In the genomic region with DNA sequence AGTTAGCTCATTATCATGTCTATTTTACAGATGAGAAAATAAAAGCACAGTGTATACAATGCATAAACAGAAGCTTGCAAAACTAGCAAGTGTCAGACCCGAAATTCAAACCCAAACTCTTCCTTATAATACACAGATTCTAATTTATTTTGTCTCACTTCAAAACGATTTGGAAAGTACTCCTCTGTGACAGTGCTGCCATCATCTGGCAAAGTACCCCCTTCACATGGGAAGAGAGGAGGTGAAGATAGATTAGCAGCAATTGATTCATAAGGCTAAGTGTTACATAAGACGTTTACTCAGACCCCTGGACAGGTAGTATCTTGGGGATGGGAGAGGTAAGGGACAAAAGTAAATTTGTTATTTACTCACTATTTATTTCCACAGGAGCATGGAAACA, we compare ENCODE assay signal across 11 cellular contexts.
A peak's percentile ranks its signal among the peaks of the same experiment; 100 is the strongest.
DNase-seq lines count a peak whose midpoint lies in the region; ATAC-seq, FAIRE-seq and TF ChIP-seq lines count a peak whose summit lies in the region.
"Had no signal": no experiment of that assay in that cellular context is flagged by ENCODE, and none has a peak within 500 bp of the region (broad histone marks: within the 10 kb centered on the region; RNA-seq: fewer than 3 reads in every experiment).

No MANE protein-coding gene starts in this region.

- DNase-seq in GM03348 (ENCODE audit: low spot score), result peak; percentile 24
- DNase-seq in Jurkat, Clone E6-1 (ENCODE audit: low read depth, low spot score), result peak; percentile 3
- DNase-seq in astrocyte of the cerebellum (ENCODE audit: low read depth), result no peak
- DNase-seq in GOT3 (lab: John Stamatoyannopoulos, UW), result no peak
- DNase-seq in frontal cortex (ENCODE audit: low spot score in 2 of 2), result no peak
- DNase-seq in mesenchymal stem cell, result no peak
- DNase-seq: stimulated activated CD4-positive, alpha-beta T cell treated with anti-CD3 and anti-CD28 coated beads, Interleukin-4, amount 100 ng/mL, for 4 hours had no signal

- H2BK5ac ChIP-seq in mesenchymal stem cell (ENCODE audit: low read depth, low read length, poor library complexity, severe bottlenecking), result no peak overlapping the region

- H3K27me3 ChIP-seq in liver (ENCODE audit: control insufficient read depth in 4 of 4, insufficient read depth in 4 of 4, low read length in 3 of 4) (no peaks in the 10 kb centered on the region), mesenchymal stem cell (ENCODE audit: control insufficient read depth in 1 of 2, insufficient read depth in 1 of 2, low read length in 2 of 2) (no peaks in the 10 kb centered on the region)

- no peak overlapping the region for H4K8ac ChIP-seq in mesenchymal stem cell (ENCODE audit: low read length)

- no peak for ATAC-seq in HG02588 (IDR thresholded peaks at IDR 0.05; ENCODE audit: unreplicated experiment)

- TF ChIP-seq CTCF in astrocyte of the cerebellum (IDR thresholded peaks at IDR 0.05; ENCODE audit: low read depth, low read length, missing control alignments) (peak; percentile 17), liver (IDR thresholded peaks at IDR 0.05; ENCODE audit: low read depth, low read length, missing input control) (peak; percentile 63)

- no peak overlapping the region for H2AK5ac ChIP-seq in mesenchymal stem cell (ENCODE audit: low read length, severe bottlenecking)

- H3K4ac ChIP-seq in mesenchymal stem cell (ENCODE audit: low read depth in 1 of 2, low read length in 2 of 2), result no peak overlapping the region

- H3K27ac ChIP-seq in liver (ENCODE audit: low read depth in 1 of 2, low read length in 2 of 2), result no peak overlapping the region
- no peak overlapping the region for H3K27ac ChIP-seq in mesenchymal stem cell (ENCODE audit: low read length, poor library complexity, severe bottlenecking)
- H3K27ac ChIP-seq: HL-60 had no signal

- no peak overlapping the region for H4K91ac ChIP-seq in mesenchymal stem cell (ENCODE audit: low read length)

- H2BK15ac ChIP-seq in mesenchymal stem cell (ENCODE audit: low read depth, poor library complexity, severe bottlenecking), result no peak overlapping the region

- H3K36me3 ChIP-seq in liver (ENCODE audit: control insufficient read depth in 4 of 4, insufficient read depth in 3 of 4, low read depth in 1 of 4, low read length in 3 of 4) (no peaks in the 10 kb centered on the region), mesenchymal stem cell (ENCODE audit: control insufficient read depth in 1 of 2, insufficient read depth in 2 of 2, low read depth in 1 of 2, low read length in 2 of 2) (no peaks in the 10 kb centered on the region)

- no peaks in the 10 kb centered on the region for H3K9me3 ChIP-seq in liver (ENCODE audit: control insufficient read depth in 4 of 4, low read length in 3 of 4)
- H3K9me3 ChIP-seq in mesenchymal stem cell (ENCODE audit: control insufficient read depth, low read length), result no peaks in the 10 kb centered on the region

- WGBS in liver, result 6% methylated on average over 3 of the region's 3 CpGs
- WGBS in mesenchymal stem cell, result 0% methylated on average over 2 of the region's 3 CpGs

- no peak overlapping the region for H3K14ac ChIP-seq in mesenchymal stem cell (ENCODE audit: low read length in 2 of 2)

- H3K23ac ChIP-seq in mesenchymal stem cell (ENCODE audit: low read length in 2 of 2), result no peak overlapping the region

- H3K79me1 ChIP-seq in mesenchymal stem cell (replicated peaks; ENCODE audit: low read length, poor library complexity, severe bottlenecking), result no peaks in the 10 kb centered on the region

- H3K9ac ChIP-seq in liver (ENCODE audit: low read depth in 1 of 2, low read length in 2 of 2) (no peak overlapping the region), mesenchymal stem cell (ENCODE audit: low read length) (no peak overlapping the region)

- H3K4me2 ChIP-seq in mesenchymal stem cell (ENCODE audit: low read length, poor library complexity, severe bottlenecking), result no peak overlapping the region

- FAIRE-seq in frontal cortex (lab: Jason Lieb, UNC), result no peak

- in situ Hi-C loops in astrocyte of the cerebellum (cut with HindIII; ENCODE audit: low sequenced_read_pairs), result no loop called here

- H2BK12ac ChIP-seq in mesenchymal stem cell (ENCODE audit: low read length in 2 of 2), result no peak overlapping the region

- no peak overlapping the region for H2BK120ac ChIP-seq in mesenchymal stem cell (ENCODE audit: low read depth, low read length)

- no peak overlapping the region for H2AFZ ChIP-seq in mesenchymal stem cell (ENCODE audit: low read depth, low read length)

- no peak overlapping the region for H3K4me3 ChIP-seq in Jurkat, Clone E6-1 (ENCODE audit: low read length)
- H3K4me3 ChIP-seq in astrocyte of the cerebellum (ENCODE audit: low read depth, low read length), result no peak overlapping the region
- H3K4me3 ChIP-seq in liver (ENCODE audit: low read depth in 1 of 3, low read length in 3 of 3), result no peak overlapping the region
- no peak overlapping the region for H3K4me3 ChIP-seq in mesenchymal stem cell (ENCODE audit: insufficient read depth in 1 of 2, low read depth in 1 of 2, low read length in 2 of 2)
- H3K4me3 ChIP-seq: lung had no signal

- peak; percentile 91 to 96 for TF ChIP-seq RAD21 in liver (IDR thresholded peaks at IDR 0.05)

- H3K4me1 ChIP-seq in liver (ENCODE audit: control insufficient read depth in 4 of 4, insufficient read depth in 4 of 4, low read length in 3 of 4) (no peaks in the 10 kb centered on the region), mesenchymal stem cell (ENCODE audit: control insufficient read depth, insufficient read depth, low read depth, low read length) (no peaks in the 10 kb centered on the region)

- no peak overlapping the region for H3K18ac ChIP-seq in mesenchymal stem cell (ENCODE audit: low read depth in 1 of 2, low read length in 2 of 2)

TF ChIP-seq in liver, 16 proteins besides CTCF, POLR2A, EP300 and RAD21:
- TF ChIP-seq RXRA (IDR thresholded peaks at IDR 0.05) (peak in 1 of 2 donors; percentile 27), HNF4A (conservative IDR thresholded peaks at IDR 0.05) (peak in 1 of 2 donors; percentile 11), SP1 (IDR thresholded peaks at IDR 0.05) (no peak), YY1 (IDR thresholded peaks at IDR 0.05) (no peak), GABPA (IDR thresholded peaks at IDR 0.05 in 1 of 2, conservative IDR thresholded peaks at IDR 0.05 in 1 of 2) (no peak), JUND (IDR thresholded peaks at IDR 0.05) (no peak)

Comparison
In these comparisons a context has a peak if more than half of its experiments do, and no peak if none do; other contexts are left out.
1. DNase-seq: peak in GM03348 (single experiment) and Jurkat, Clone E6-1 (single experiment); none in astrocyte of the cerebellum (single experiment), GOT3 (single experiment), frontal cortex (0 of 2) and mesenchymal stem cell (single experiment).